In the genomic region with DNA sequence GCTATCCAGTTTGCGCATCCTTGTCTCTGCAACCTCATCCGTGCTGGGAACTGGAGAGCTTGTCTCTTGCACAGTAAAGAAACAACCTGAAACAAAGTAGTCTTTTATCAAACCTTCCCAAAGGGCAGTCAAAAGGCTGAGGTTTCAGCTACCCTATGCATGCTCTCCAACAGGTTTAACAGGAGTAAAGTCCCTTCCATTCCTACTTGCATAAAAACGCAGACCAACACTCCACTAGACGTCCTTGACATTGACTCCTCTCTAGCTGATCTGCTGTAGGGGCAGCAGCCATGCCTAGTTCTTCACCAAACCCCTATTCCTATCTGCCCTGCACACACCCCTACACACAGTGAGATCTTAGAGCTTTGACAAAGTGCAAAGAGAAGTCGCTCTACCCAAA, we compare ENCODE assay signal across 32 cellular contexts. TPM values are rescaled to one million over a fixed set of nuclear protein-coding genes. Genes with fewer than 3 reads are reported as not detected.
"Had no signal": no experiment of that assay in that cellular context is flagged by ENCODE, and none has a peak within 500 bp of the region (broad histone marks: within the 10 kb centered on the region; RNA-seq: fewer than 3 reads in every experiment).

No MANE protein-coding gene starts in this region.

- DNase-seq: activated CD4-positive, alpha-beta memory T cell treated with anti-CD3 and anti-CD28 coated beads for 36 hours; activated CD4-positive, alpha-beta T cell treated with anti-CD3 and anti-CD28 coated beads for 36 hours; activated CD4-positive, alpha-beta T cell treated with anti-CD3 and anti-CD28 coated beads, Interleukin-2, amount 10 ng/mL, durations not matched to agents 24 days and 14 days; activated CD4-positive, CD25-positive, alpha-beta regulatory T cell; activated CD4-positive, CD25-positive, alpha-beta regulatory T cell treated with anti-CD3 and anti-CD28 coated beads, Interleukin-2, amount 50 U/mL, for 72 hours; activated CD8-positive, alpha-beta memory T cell treated with anti-CD3 and anti-CD28 coated beads, Interleukin-2, amount 10 ng/mL, durations not matched to agents 7 days and 5 days; activated CD8-positive, alpha-beta memory T cell treated with anti-CD3 and anti-CD28 coated beads, Interleukin-2, amount 50 U/mL, for 4 hours; activated CD8-positive, alpha-beta T cell treated with anti-CD3 and anti-CD28 coated beads, Interleukin-2, amount 10 ng/mL, durations not matched to agents 7 days and 5 days; activated effector memory CD4-positive, alpha-beta T cell treated with anti-CD3 and anti-CD28 coated beads, Interleukin-2, amount 50 U/mL, for 16 hours; activated naive CD4-positive, alpha-beta T cell treated with anti-CD3 and anti-CD28 coated beads for 36 hours; activated naive CD8-positive, alpha-beta T cell treated with anti-CD3 and anti-CD28 coated beads for 36 hours; activated naive CD8-positive, alpha-beta T cell treated with anti-CD3 and anti-CD28 coated beads, Interleukin-2, amount 50 U/mL, for 24 hours; activated T-cell treated with anti-CD3 and anti-CD28 coated beads, Interleukin-2, amount 50 U/mL, for 1 hour; activated T-cell treated with anti-CD3 and anti-CD28 coated beads, Interleukin-2, amount 50 U/mL, for 48 hours; adrenal gland; aorta; body of pancreas; caudate nucleus; effector memory CD4-positive, alpha-beta T cell; erythroblast; foreskin keratinocyte; gastrocnemius medialis; glutamatergic neuron; heart left ventricle; T-helper 2 cell had no signal

- H3K27ac ChIP-seq: adrenal gland, body of pancreas, coronary artery, esophagus muscularis mucosa, foreskin keratinocyte, gastrocnemius medialis, heart left ventricle had no signal

- H3K27ac Mint-ChIP-seq: activated CD4-positive, alpha-beta memory T cell treated with anti-CD3 and anti-CD28 coated beads for 36 hours; activated CD4-positive, alpha-beta T cell treated with anti-CD3 and anti-CD28 coated beads for 36 hours; activated CD4-positive, alpha-beta T cell treated with anti-CD3 and anti-CD28 coated beads, Interleukin-2, amount 10 ng/mL, durations not matched to agents 24 days and 14 days; activated CD8-positive, alpha-beta memory T cell treated with anti-CD3 and anti-CD28 coated beads, Interleukin-2, amount 10 ng/mL, durations not matched to agents 7 days and 5 days; activated CD8-positive, alpha-beta T cell treated with anti-CD3 and anti-CD28 coated beads, Interleukin-2, amount 10 ng/mL, durations not matched to agents 7 days and 5 days; activated naive CD4-positive, alpha-beta T cell treated with anti-CD3 and anti-CD28 coated beads for 36 hours; activated naive CD4-positive, alpha-beta T cell treated with anti-CD3 and anti-CD28 coated beads, Interleukin-2, amount 50 U/mL, for 24 hours; activated naive CD8-positive, alpha-beta T cell treated with anti-CD3 and anti-CD28 coated beads for 36 hours; activated naive CD8-positive, alpha-beta T cell treated with anti-CD3 and anti-CD28 coated beads, Interleukin-2, amount 50 U/mL, for 24 hours; activated T-helper 1 cell treated with anti-CD3 and anti-CD28 coated beads, Interleukin-12 subunit alpha, Interleukin-12 subunit beta, Interleukin-2, Interleukin-4 antibody, amounts not matched to agents 30 ng/mL and 10 ng/mL and 1 ng/mL, durations not matched to agents 14 hours and 24 hours and 36 hours; activated T-helper 2 cell treated with anti-CD3 and anti-CD28 coated beads, Interferon-gamma antibody, Interleukin-2, Interleukin-4, amounts not matched to agents 10 μg/mL and 5 μg/mL and 100 μg/mL, durations not matched to agents 14 hours and 24 hours and 36 hours; dendritic cell treated with granulocyte-macrophage colony-stimulating factor and Interleukin-4, amounts not matched to agents 40 ng/mL and 50 ng/mL, for 4 days had no signal

- H3K4me1 Mint-ChIP-seq: activated CD4-positive, alpha-beta T cell treated with anti-CD3 and anti-CD28 coated beads for 36 hours; activated CD4-positive, alpha-beta T cell treated with anti-CD3 and anti-CD28 coated beads, Interleukin-2, amount 10 ng/mL, durations not matched to agents 24 days and 14 days; activated CD8-positive, alpha-beta memory T cell treated with anti-CD3 and anti-CD28 coated beads, Interleukin-2, amount 10 ng/mL, durations not matched to agents 7 days and 5 days; activated naive CD4-positive, alpha-beta T cell treated with anti-CD3 and anti-CD28 coated beads, Interleukin-2, amount 50 U/mL, for 24 hours; activated naive CD8-positive, alpha-beta T cell treated with anti-CD3 and anti-CD28 coated beads for 36 hours; activated naive CD8-positive, alpha-beta T cell treated with anti-CD3 and anti-CD28 coated beads, Interleukin-2, amount 50 U/mL, for 24 hours had no signal

- H3K36me3 ChIP-seq: adrenal gland, esophagus muscularis mucosa, gastrocnemius medialis, heart left ventricle had no signal

- H3K27me3 Mint-ChIP-seq: activated CD4-positive, alpha-beta memory T cell treated with anti-CD3 and anti-CD28 coated beads for 36 hours; activated CD4-positive, alpha-beta T cell treated with anti-CD3 and anti-CD28 coated beads for 36 hours; activated CD4-positive, alpha-beta T cell treated with anti-CD3 and anti-CD28 coated beads, Interleukin-2, amount 10 ng/mL, durations not matched to agents 24 days and 14 days; activated CD8-positive, alpha-beta memory T cell treated with anti-CD3 and anti-CD28 coated beads, Interleukin-2, amount 10 ng/mL, durations not matched to agents 7 days and 5 days; activated naive CD4-positive, alpha-beta T cell treated with anti-CD3 and anti-CD28 coated beads, Interleukin-2, amount 50 U/mL, for 24 hours; activated naive CD8-positive, alpha-beta T cell treated with anti-CD3 and anti-CD28 coated beads for 36 hours; activated naive CD8-positive, alpha-beta T cell treated with anti-CD3 and anti-CD28 coated beads, Interleukin-2, amount 50 U/mL, for 24 hours; dendritic cell treated with granulocyte-macrophage colony-stimulating factor and Interleukin-4, amounts not matched to agents 40 ng/mL and 50 ng/mL, for 4 days had no signal

- H3K9me3 Mint-ChIP-seq: activated T-helper 1 cell treated with anti-CD3 and anti-CD28 coated beads, Interleukin-12 subunit alpha, Interleukin-12 subunit beta, Interleukin-2, Interleukin-4 antibody, amounts not matched to agents 30 ng/mL and 10 ng/mL and 1 ng/mL, durations not matched to agents 14 hours and 24 hours and 36 hours; dendritic cell treated with granulocyte-macrophage colony-stimulating factor and Interleukin-4, amounts not matched to agents 40 ng/mL and 50 ng/mL, for 4 days had no signal

- H3K4me1 ChIP-seq: foreskin keratinocyte, gastrocnemius medialis had no signal

- H3K4me3 ChIP-seq: adrenal gland, body of pancreas, coronary artery, dorsolateral prefrontal cortex, esophagus muscularis mucosa, gastrocnemius medialis, heart left ventricle had no signal

- H3K9me3 ChIP-seq: adrenal gland, body of pancreas, gastrocnemius medialis had no signal

- H3K27me3 ChIP-seq: adrenal gland, body of pancreas, dorsolateral prefrontal cortex, esophagus muscularis mucosa, foreskin keratinocyte, gastrocnemius medialis, heart left ventricle had no signal

- H3K4me3 Mint-ChIP-seq: activated CD4-positive, alpha-beta memory T cell treated with anti-CD3 and anti-CD28 coated beads for 36 hours; activated CD4-positive, alpha-beta T cell treated with anti-CD3 and anti-CD28 coated beads for 36 hours; activated CD4-positive, alpha-beta T cell treated with anti-CD3 and anti-CD28 coated beads, Interleukin-2, amount 10 ng/mL, durations not matched to agents 24 days and 14 days; activated CD8-positive, alpha-beta memory T cell treated with anti-CD3 and anti-CD28 coated beads, Interleukin-2, amount 10 ng/mL, durations not matched to agents 7 days and 5 days; activated CD8-positive, alpha-beta T cell treated with anti-CD3 and anti-CD28 coated beads, Interleukin-2, amount 10 ng/mL, durations not matched to agents 7 days and 5 days; activated naive CD4-positive, alpha-beta T cell treated with anti-CD3 and anti-CD28 coated beads for 36 hours; activated naive CD4-positive, alpha-beta T cell treated with anti-CD3 and anti-CD28 coated beads, Interleukin-2, amount 50 U/mL, for 24 hours; activated naive CD8-positive, alpha-beta T cell treated with anti-CD3 and anti-CD28 coated beads for 36 hours; activated naive CD8-positive, alpha-beta T cell treated with anti-CD3 and anti-CD28 coated beads, Interleukin-2, amount 50 U/mL, for 24 hours; activated T-helper 1 cell treated with anti-CD3 and anti-CD28 coated beads, Interleukin-12 subunit alpha, Interleukin-12 subunit beta, Interleukin-2, Interleukin-4 antibody, amounts not matched to agents 30 ng/mL and 10 ng/mL and 1 ng/mL, durations not matched to agents 14 hours and 24 hours and 36 hours; dendritic cell treated with granulocyte-macrophage colony-stimulating factor and Interleukin-4, amounts not matched to agents 40 ng/mL and 50 ng/mL, for 4 days had no signal

- ATAC-seq: activated CD4-positive, alpha-beta T cell treated with anti-CD3 and anti-CD28 coated beads for 36 hours; activated CD8-positive, alpha-beta memory T cell treated with anti-CD3 and anti-CD28 coated beads, Interleukin-2, amount 10 ng/mL, durations not matched to agents 7 days and 5 days; activated CD8-positive, alpha-beta T cell treated with anti-CD3 and anti-CD28 coated beads, Interleukin-2, amount 10 ng/mL, durations not matched to agents 7 days and 5 days; activated naive CD8-positive, alpha-beta T cell treated with anti-CD3 and anti-CD28 coated beads, Interleukin-2, amount 50 U/mL, for 24 hours; body of pancreas; foreskin keratinocyte; gastrocnemius medialis; heart left ventricle had no signal

- H3K36me3 Mint-ChIP-seq: activated CD4-positive, alpha-beta memory T cell treated with anti-CD3 and anti-CD28 coated beads for 36 hours; activated CD8-positive, alpha-beta memory T cell treated with anti-CD3 and anti-CD28 coated beads, Interleukin-2, amount 10 ng/mL, durations not matched to agents 7 days and 5 days; activated naive CD4-positive, alpha-beta T cell treated with anti-CD3 and anti-CD28 coated beads, Interleukin-2, amount 50 U/mL, for 24 hours; activated naive CD8-positive, alpha-beta T cell treated with anti-CD3 and anti-CD28 coated beads for 36 hours had no signal

RNA-seq across cellular contexts. Expression of gene L3MBTL4, which starts 41.5 kb away (rescaled TPM):
- total RNA-seq: activated CD8-positive, alpha-beta T cell treated with anti-CD3 and anti-CD28 coated beads, Interleukin-2, amount 10 ng/mL, durations not matched to agents 7 days and 5 days had no signal
